ENCODE assay signal across 12 cellular contexts in the genomic region with DNA sequence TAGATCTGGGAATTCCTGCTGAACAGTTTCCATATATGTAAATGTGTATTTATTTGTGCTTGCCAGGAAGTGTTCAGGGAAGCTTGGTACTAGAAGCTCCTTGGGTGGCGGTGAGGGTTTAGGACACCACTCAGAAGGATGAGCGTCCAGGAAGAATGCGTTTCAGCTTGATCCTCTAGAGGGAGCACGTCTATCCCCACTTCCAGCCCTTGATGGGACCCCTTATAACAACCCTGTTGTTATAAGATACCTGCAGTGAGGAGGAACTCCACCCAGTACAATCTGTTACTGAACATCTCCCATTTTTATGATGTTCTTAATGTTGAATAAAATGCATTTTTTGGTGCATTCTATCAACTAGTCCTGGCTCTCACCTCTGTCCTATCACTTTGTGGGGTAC.
DNase-seq lines count a peak whose midpoint lies in the region; ATAC-seq, FAIRE-seq and TF ChIP-seq lines count a peak whose summit lies in the region.
"Had no signal": no experiment of that assay in that cellular context is flagged by ENCODE, and none has a peak within 500 bp of the region (broad histone marks: within the 10 kb centered on the region; RNA-seq: fewer than 3 reads in every experiment).

No MANE protein-coding gene starts in this region.

- no peaks in the 10 kb centered on the region for H4K20me1 ChIP-seq in PC-9 (ENCODE audit: insufficient read depth)

- no peaks in the 10 kb centered on the region for H3K9me2 ChIP-seq in PC-9 (ENCODE audit: insufficient read depth)

- no TSS peak for BruUV-seq in PC-9 (replicated peaks; lab: Mats Ljungman, UMichigan)

- TF ChIP-seq CTCF in A549 (IDR thresholded peaks at IDR 0.05): peak; percentile 46
- TF ChIP-seq CTCF in PC-9 (conservative IDR thresholded peaks at IDR 0.05): 0 out of 2 replicates have a peak, but pooled peaks have one; percentile 19
- TF ChIP-seq CTCF in fibroblast of pulmonary artery (IDR thresholded peaks at IDR 0.05; ENCODE audit: low read length, missing control alignments): peak; percentile 55

- ATAC-seq in A549: peak; percentile 56 to 86; a peak in 4 of 6 replicates
- no peak for ATAC-seq in GM21825 (IDR thresholded peaks at IDR 0.05; ENCODE audit: unreplicated experiment)
- no peak for ATAC-seq in HG02885 (IDR thresholded peaks at IDR 0.05; ENCODE audit: poor library complexity, unreplicated experiment)
- no peak for ATAC-seq in HG03354 (IDR thresholded peaks at IDR 0.05; ENCODE audit: poor library complexity, severe bottlenecking, unreplicated experiment)

- peaks cover 15% of the 10 kb centered on the region for H3K27me3 ChIP-seq in PC-9 (ENCODE audit: insufficient read depth, low read depth)
- H3K27me3 ChIP-seq: uterus had no signal

- H3K9me3 ChIP-seq in A549 (no peaks in the 10 kb centered on the region), PC-9 (ENCODE audit: insufficient read depth, low read depth) (no peaks in the 10 kb centered on the region)
- H3K9me3 ChIP-seq: uterus had no signal

- no peak for TF ChIP-seq POLR2A in A549 (IDR thresholded peaks at IDR 0.05; ENCODE audit: low read length)

- POLR2A ChIA-PET in A549 (lab: Yijun Ruan, JAX) (no interaction called here), PC-9 (lab: Charles Lee; ENCODE audit: unreplicated experiment) (no interaction called here)

- H3K27ac ChIP-seq in A549 (no peak overlapping the region), PC-9 (no peak overlapping the region)
- H3K27ac ChIP-seq: uterus had no signal

- H3K79me2 ChIP-seq in PC-9 (ENCODE audit: low read depth): no peaks in the 10 kb centered on the region

- no peak for TF ChIP-seq EP300 in A549 (IDR thresholded peaks at IDR 0.05)

- DNase-seq in A549 (ENCODE audit: low read depth in 1 of 2, low spot score in 1 of 2) (peak; percentile 19 to 21), ELF-1 (ENCODE audit: low read depth, low spot score) (peak; percentile 44), PC-9 (no peak), fibroblast of pulmonary artery (ENCODE audit: low read depth) (no peak), cerebellar nuclear complex (lab: John Stamatoyannopoulos, UW) (no peak)
- DNase-seq: activated CD4-positive, alpha-beta memory T cell treated with anti-CD3 and anti-CD28 coated beads, Interleukin-2, amount 10 ng/mL, durations not matched to agents 7 days and 5 days; central memory CD4-positive, alpha-beta T cell; GF-D8; uterus had no signal

- H3K4me3 ChIP-seq in A549 (no peak overlapping the region), PC-9 (no peak overlapping the region), fibroblast of pulmonary artery (replicated peaks; ENCODE audit: low read depth, low read length) (no peak overlapping the region)
- H3K4me3 ChIP-seq: uterus had no signal

- CTCF ChIA-PET in A549 (lab: Yijun Ruan, JAX): interaction anchor here (0.6 to 5.1 kb wide), 13 partner anchors 9 to 364 kb away, joined by 3 to 43 read pairs (median 4); a partner anchor contains a TSS
- CTCF ChIA-PET in PC-9 (lab: Charles Lee): no interaction called here

- no peaks in the 10 kb centered on the region for H3K36me3 ChIP-seq in PC-9 (ENCODE audit: low read depth)
- H3K36me3 ChIP-seq: uterus had no signal

- WGBS in A549 (ENCODE audit: missing lambda C conversion rate): 54% methylated on average over 4 of the region's 4 CpGs

- TF ChIP-seq RAD21 in A549 (conservative IDR thresholded peaks at IDR 0.05 in 1 of 2, IDR thresholded peaks at IDR 0.05 in 1 of 2): peak in 1 of 2 experiments; percentile 19; a peak in 1 of 5 replicates

- H3F3A ChIP-seq in PC-9 (ENCODE audit: insufficient read depth, low read depth): no peaks in the 10 kb centered on the region

- no peak overlapping the region for H2AFZ ChIP-seq in PC-9

- H3K4me2 ChIP-seq in A549: no peak overlapping the region
- H3K4me2 ChIP-seq in PC-9: no peak overlapping the region

- H3K4me1 ChIP-seq in A549 (no peaks in the 10 kb centered on the region), PC-9 (replicated peaks; ENCODE audit: insufficient read depth) (no peaks in the 10 kb centered on the region)
- H3K4me1 ChIP-seq: uterus had no signal

- FAIRE-seq in A549 (lab: Jason Lieb, UNC): no peak

- intact Hi-C loops in PC-9 (cut with micrococcal nuclease; ENCODE audit: unreplicated experiment): no loop called here

TF ChIP-seq in A549, 52 proteins besides CTCF, POLR2A, EP300 and RAD21:
- TF ChIP-seq SMC3 (IDR thresholded peaks at IDR 0.05) (0 out of 3 replicates have a peak, but pooled peaks have one; percentile 11), FOSB (CRISPR knock-in tag; IDR thresholded peaks at IDR 0.05) (no peak)

Comparison
In these comparisons a context has a peak if more than half of its experiments do, and no peak if none do; other contexts are left out.
1. ATAC-seq: peak in A549 (2 of 2); none in GM21825 (single experiment), HG02885 (single experiment) and HG03354 (single experiment).
2. DNase-seq: peak in A549 (2 of 2) and ELF-1 (single experiment); none in PC-9 (0 of 2), fibroblast of pulmonary artery (single experiment) and cerebellar nuclear complex (0 of 2).
3. Peak in every context shown above with its lines, with median percentiles within 50 percentile points of each other: CTCF ChIP-seq.